In the genomic region with DNA sequence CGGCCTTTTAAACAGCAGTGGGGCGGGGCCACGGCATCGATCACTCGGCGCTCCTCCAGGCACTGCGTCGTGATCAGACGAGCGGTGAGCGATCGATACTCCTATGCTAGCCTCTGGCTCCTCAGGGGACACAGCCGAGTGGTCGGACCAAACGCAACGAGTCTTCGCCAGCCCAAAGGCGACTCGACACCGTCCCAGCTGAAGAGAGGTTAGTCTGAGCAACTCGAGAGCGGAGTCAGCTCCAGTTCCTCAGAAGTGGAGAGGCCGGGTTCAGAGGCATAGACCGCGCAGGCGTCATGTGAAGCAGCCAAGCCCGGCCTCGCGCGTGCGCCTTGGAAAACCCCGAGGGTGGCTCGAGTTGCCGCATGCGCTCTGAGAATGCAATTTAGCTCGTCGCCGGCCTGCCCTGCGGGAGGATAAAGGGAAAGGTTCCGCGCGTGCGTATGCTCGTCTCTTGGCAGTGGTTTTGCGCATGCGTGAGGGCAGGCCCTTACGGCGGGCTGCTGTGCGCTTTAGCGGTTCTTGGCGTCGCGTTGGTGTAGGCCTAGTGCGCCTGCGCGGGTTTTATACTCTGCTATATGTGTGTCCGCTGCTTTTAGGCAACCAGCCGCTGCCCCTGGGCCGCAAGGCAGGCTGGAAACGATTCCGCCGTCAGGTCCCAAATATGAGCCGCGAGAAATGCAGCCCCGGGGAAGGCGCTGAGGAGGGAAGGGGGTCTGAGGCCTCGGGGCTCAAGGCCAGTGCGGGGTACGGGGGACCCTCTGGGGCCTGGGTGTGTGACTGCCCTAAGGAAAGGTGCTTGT, we compare ENCODE assay signal across 8 cellular contexts. TPM values are rescaled to one million over a fixed set of nuclear protein-coding genes. Genes with fewer than 3 reads are reported as not detected.
DNase-seq lines count a peak whose midpoint lies in the region; ATAC-seq and TF ChIP-seq lines count a peak whose summit lies in the region.

Gene KDM8 (plus strand): TSS at position 98 of the 803 bp plus-strand sequence. CDS start 6,598 bp downstream, outside the sequence.

- no peak for TF ChIP-seq CTCF in nephron progenitor cell (IDR thresholded peaks at IDR 0.05)

- peak within 1 kb of the TSS; percentile 87 for H3K4me3 ChIP-seq in H7 (ENCODE audit: insufficient read depth, low read depth, low read length)

- peaks cover 14% of the 10 kb centered on the region for H3K27me3 Mint-ChIP-seq in nephron progenitor cell (ENCODE audit: low read depth, poor library complexity)
- no peaks in the 10 kb centered on the region for H3K27me3 Mint-ChIP-seq in stimulated activated naive CD8-positive, alpha-beta T cell treated with anti-CD3 and anti-CD28 coated beads, Interleukin-15, amount 100 ng/mL, for 72 hours

- no peaks in the 10 kb centered on the region for H3K36me3 Mint-ChIP-seq in nephron progenitor cell (ENCODE audit: low read depth)

- no peaks in the 10 kb centered on the region for H3K27me3 ChIP-seq in H7 (ENCODE audit: control insufficient read depth, insufficient read depth, low read length)

- no peaks in the 10 kb centered on the region for H3K36me3 ChIP-seq in H7 (replicated peaks; ENCODE audit: control insufficient read depth, insufficient read depth, low read length)

- H3K27ac Mint-ChIP-seq in nephron progenitor cell = peak within 1 kb of the TSS; percentile 100
- peak within 1 kb of the TSS; percentile 97 to 100 for H3K27ac Mint-ChIP-seq in stimulated activated naive CD8-positive, alpha-beta T cell treated with anti-CD3 and anti-CD28 coated beads, Interleukin-15, amount 100 ng/mL, for 72 hours

- no peaks in the 10 kb centered on the region for H3K9me3 Mint-ChIP-seq in nephron progenitor cell
- H3K9me3 Mint-ChIP-seq in stimulated activated naive CD8-positive, alpha-beta T cell treated with anti-CD3 and anti-CD28 coated beads, Interleukin-15, amount 100 ng/mL, for 72 hours = peaks cover 0 to 11% of the 10 kb centered on the region in 2 donors

- H3K4me1 Mint-ChIP-seq in nephron progenitor cell = peaks cover 42% of the 10 kb centered on the region
- peaks cover 57% of the 10 kb centered on the region for H3K4me1 Mint-ChIP-seq in stimulated activated naive CD8-positive, alpha-beta T cell treated with anti-CD3 and anti-CD28 coated beads, Interleukin-15, amount 100 ng/mL, for 72 hours

- H3K4me3 Mint-ChIP-seq in nephron progenitor cell = peak within 1 kb of the TSS; percentile 95
- H3K4me3 Mint-ChIP-seq in stimulated activated naive CD8-positive, alpha-beta T cell treated with anti-CD3 and anti-CD28 coated beads, Interleukin-15, amount 100 ng/mL, for 72 hours = peak within 1 kb of the TSS; percentile 94 to 100

- ATAC-seq in stimulated activated naive CD8-positive, alpha-beta T cell treated with anti-CD3 and anti-CD28 coated beads, Interleukin-15, amount 100 ng/mL, for 72 hours = peak; percentile 93

- DNase-seq in ELF-1 (ENCODE audit: low read depth, low spot score) (peak; percentile 99), H7 (peak; percentile 98), M059J (ENCODE audit: low read depth) (peak; percentile 99), SHP77 (lab: John Stamatoyannopoulos, UW) (peak; percentile 100), fibroblast of the conjunctiva (ENCODE audit: low read depth) (peak; percentile 100), nephron progenitor cell (peak; percentile 99)
- peak; percentile 100 for DNase-seq in activated effector memory CD4-positive, alpha-beta T cell treated with anti-CD3 and anti-CD28 coated beads, Interleukin-2, amount 50 U/mL, for 16 hours
- peak; percentile 99 to 100 for DNase-seq in stimulated activated naive CD8-positive, alpha-beta T cell treated with anti-CD3 and anti-CD28 coated beads, Interleukin-15, amount 100 ng/mL, for 72 hours

RNA-seq across cellular contexts. Expression of gene KDM8, which starts in this region (rescaled TPM):
- total RNA-seq in H7 (2014; rRNA removed; shearing (Covaris generic)) = 7.6 and 12.2 TPM in 2 replicates
- 1.6 and 4.7 TPM in 2 replicates for total RNA-seq in M059J (2014; rRNA removed; shearing (Covaris generic))

Comparison
In these comparisons a context has a peak if more than half of its experiments do, and no peak if none do; other contexts are left out.
1. Peak in every context shown above with its lines: DNase-seq, ATAC-seq and H3K4me3 ChIP-seq.